ENCODE assay signal across 8 cellular contexts in genomic region chr4:121307441-121308327, GRCh38.
A peak's percentile ranks its signal among the peaks of the same experiment; 100 is the strongest.
DNase-seq lines count a peak whose midpoint lies in the region; ATAC-seq, FAIRE-seq and TF ChIP-seq lines count a peak whose summit lies in the region.

No MANE protein-coding gene starts in this region.

- H3K27ac ChIP-seq in AG04450 (ENCODE audit: low read depth, low read length) (no peak overlapping the region), MM.1S (ENCODE audit: low read length) (peak overlapping the region; percentile 59; the same call in 1 of the 2 replicates), WERI-Rb-1 (no peak overlapping the region)

- H3K4me2 ChIP-seq in MM.1S (ENCODE audit: low read depth, low read length), result peak overlapping the region; percentile 62

- TF ChIP-seq CTCF in AG04450 (IDR thresholded peaks at IDR 0.05; ENCODE audit: low read depth, low read length) (peak; percentile 82), MM.1S (IDR thresholded peaks at IDR 0.05; ENCODE audit: low read length) (peak; percentile 96), WERI-Rb-1 (IDR thresholded peaks at IDR 0.05; ENCODE audit: low read depth, low read length) (peak; percentile 81)

- H3K4me3 ChIP-seq in AG04450 (ENCODE audit: low read depth, low read length) (no peak overlapping the region), MM.1S (ENCODE audit: low read length) (peak overlapping the region; percentile 35; the same call in 1 of the 2 replicates), WERI-Rb-1 (ENCODE audit: low read depth, low read length) (no peak overlapping the region)

- peak overlapping the region; percentile 40 for H3K9ac ChIP-seq in MM.1S (ENCODE audit: low read length)

- H3K9me2 ChIP-seq in MM.1S (replicated peaks; ENCODE audit: insufficient read depth, low read length), result no peaks in the 10 kb centered on the region

- H3K36me3 ChIP-seq in MM.1S (replicated peaks; ENCODE audit: insufficient read depth, low read length) (no peaks in the 10 kb centered on the region), WERI-Rb-1 (no peaks in the 10 kb centered on the region)

- CTCF ChIA-PET in AG04450 (lab: Charles Lee), result interaction anchor here (0.6 to 2.5 kb wide), 13 partner anchors 9 to 1197 kb away, joined by 3 to 41 read pairs (median 4); no protein-coding TSS in a partner anchor

- DNase-seq in AG04450 (ENCODE audit: low read depth, low spot score) (no peak), GM12891 (ENCODE audit: insufficient read length, low spot score) (no peak), MM.1S (peak; percentile 86), WERI-Rb-1 (peak; percentile 53), fibroblast of gingiva (ENCODE audit: low read depth) (peak; percentile 27), smooth muscle cell of the brain vasculature (ENCODE audit: low read depth, low spot score) (peak; percentile 18), inferior parietal cortex (ENCODE audit: extremely low spot score) (no peak)

- no peaks in the 10 kb centered on the region for H3K27me3 ChIP-seq in AG04450 (ENCODE audit: control insufficient read depth, insufficient read depth, low read length)
- H3K27me3 ChIP-seq in MM.1S (replicated peaks; ENCODE audit: insufficient read depth, low read length), result no peaks in the 10 kb centered on the region
- H3K27me3 ChIP-seq in WERI-Rb-1 (ENCODE audit: insufficient read depth, low read depth, severe bottlenecking), result no peaks in the 10 kb centered on the region

- H3K4me1 ChIP-seq in MM.1S (ENCODE audit: low read length), result peaks cover 14% of the 10 kb centered on the region

- peak; percentile 97 for ATAC-seq in HG02588 (IDR thresholded peaks at IDR 0.05; ENCODE audit: unreplicated experiment)

- POLR2A ChIA-PET in AG04450 (lab: Yijun Ruan, JAX), result no interaction called here

- H4K20me1 ChIP-seq in MM.1S (ENCODE audit: insufficient read depth, low read length), result no peaks in the 10 kb centered on the region

- FAIRE-seq in GM12891 (lab: Jason Lieb, UNC), result peak; percentile 86

- peaks cover 5% of the 10 kb centered on the region for H3F3A ChIP-seq in MM.1S (ENCODE audit: insufficient read depth, low read length)

- H2AFZ ChIP-seq in MM.1S (ENCODE audit: low read length), result peak overlapping the region; percentile 54

- H3K9me3 ChIP-seq in AG04450 (ENCODE audit: control insufficient read depth, insufficient read depth, low read length) (no peaks in the 10 kb centered on the region), MM.1S (replicated peaks; ENCODE audit: insufficient read depth, low read length) (no peaks in the 10 kb centered on the region), WERI-Rb-1 (ENCODE audit: severe bottlenecking) (no peaks in the 10 kb centered on the region)

- no peaks in the 10 kb centered on the region for H3K79me2 ChIP-seq in MM.1S (ENCODE audit: low read length)

- no peak for TF ChIP-seq POLR2A in GM12891 (IDR thresholded peaks at IDR 0.05; ENCODE audit: low read depth, low read length)

TF ChIP-seq in GM12891, 5 proteins besides CTCF, POLR2A, EP300 and RAD21:
- TF ChIP-seq SPI1 (IDR thresholded peaks at IDR 0.05; ENCODE audit: low read depth, low read length) (peak; percentile 67), TAF1 (IDR thresholded peaks at IDR 0.05; ENCODE audit: low read depth, low read length) (no peak)

Comparison
In these comparisons a context has a peak if more than half of its experiments do, and no peak if none do; other contexts are left out.
1. DNase-seq: peak in MM.1S (single experiment), WERI-Rb-1 (single experiment), fibroblast of gingiva (single experiment) and smooth muscle cell of the brain vasculature (single experiment); none in AG04450 (single experiment), GM12891 (single experiment) and inferior parietal cortex (single experiment).
2. Peak in every context shown above with its lines, with median percentiles within 50 percentile points of each other: CTCF ChIP-seq.